8 cellular contexts compared by ENCODE assay signal in genomic region chr7:12211054-12212050, GRCh38. TPM values are rescaled to one million over a fixed set of nuclear protein-coding genes. Genes with fewer than 3 reads are reported as not detected.
DNase-seq lines count a peak whose midpoint lies in the region; ATAC-seq, FAIRE-seq and TF ChIP-seq lines count a peak whose summit lies in the region.

Gene TMEM106B (plus strand): TSS chr7:12211294. CDS start chr7:12214811, 3,517 bp downstream.

- DNase-seq in AG20443 (ENCODE audit: low spot score) (peak; percentile 99), NCI-H446 (lab: John Stamatoyannopoulos, UW) (peak; percentile 94 to 98), chondrocyte (ENCODE audit: low spot score) (peak; percentile 99), kidney (peak; percentile 99)
- peak; percentile 93 to 94 for DNase-seq in activated CD4-positive, alpha-beta T cell treated with anti-CD3 and anti-CD28 coated beads for 24 hours (ENCODE audit: low read depth in 2 of 2)
- DNase-seq in stimulated activated CD4-positive, alpha-beta T cell treated with anti-CD3 and anti-CD28 coated beads, Interleukin-15, amount 100 ng/mL, for 24 hours: peak; percentile 98

- H3K9me3 Mint-ChIP-seq in chondrocyte (ENCODE audit: low read depth): no peaks in the 10 kb centered on the region

- TF ChIP-seq CTCF in chondrocyte (IDR thresholded peaks at IDR 0.05) (peak; percentile 49), kidney (IDR thresholded peaks at IDR 0.05; ENCODE audit: borderline replicate concordance, extremely low read depth, insufficient read depth) (no peak)

- no peaks in the 10 kb centered on the region for H3K9me3 ChIP-seq in kidney (ENCODE audit: control insufficient read depth in 1 of 2, low read length in 2 of 2)

- peak within 1 kb of the TSS; percentile 95 to 100 for H3K4me3 ChIP-seq in kidney (ENCODE audit: low read length in 2 of 2)

- H3K36me3 ChIP-seq in kidney (ENCODE audit: control insufficient read depth in 1 of 2, insufficient read depth in 2 of 2, low read length in 2 of 2): peaks cover 0 to 5% of the 10 kb centered on the region in 2 donors

- H3K36me3 Mint-ChIP-seq in chondrocyte (ENCODE audit: low read depth): peaks cover 4% of the 10 kb centered on the region

- H3K27me3 Mint-ChIP-seq in chondrocyte (ENCODE audit: low read depth): peaks cover 21% of the 10 kb centered on the region

- H3K4me1 Mint-ChIP-seq in chondrocyte (ENCODE audit: low read depth): peaks cover 20% of the 10 kb centered on the region

- ATAC-seq in GM19035 (IDR thresholded peaks at IDR 0.05; ENCODE audit: unreplicated experiment) (peak; percentile 96), HG03354 (IDR thresholded peaks at IDR 0.05; ENCODE audit: poor library complexity, severe bottlenecking, unreplicated experiment) (peak; percentile 95)

- H3K27ac ChIP-seq in kidney (ENCODE audit: low read depth in 2 of 2, low read length in 2 of 2): peak within 1 kb of the TSS; percentile 98 to 100

- peaks cover 0 to 3% of the 10 kb centered on the region in 2 donors for H3K4me1 ChIP-seq in kidney (ENCODE audit: control insufficient read depth in 1 of 2, insufficient read depth in 1 of 2, low read depth in 1 of 2, low read length in 2 of 2)

- no peak for FAIRE-seq in kidney (lab: Jason Lieb, UNC)

- H3K9ac ChIP-seq in kidney (ENCODE audit: low read length in 2 of 2): peak within 1 kb of the TSS; percentile 99 to 100

- intact Hi-C loops in kidney (cut with DNase I): no loop called here

- peak within 1 kb of the TSS; percentile 96 for H3K27ac Mint-ChIP-seq in chondrocyte (ENCODE audit: unreplicated experiment)

- peak within 1 kb of the TSS; percentile 92 for H3K4me3 Mint-ChIP-seq in chondrocyte (ENCODE audit: unreplicated experiment)

RNA-seq across cellular contexts. Expression of gene TMEM106B, which starts in this region (rescaled TPM):
- total RNA-seq in chondrocyte (45.5 to 56.7 TPM (median 47.8 TPM) in 3 replicates), kidney (50.2 TPM)
- 21.1 TPM for polyA plus RNA-seq in kidney (ENCODE audit: insufficient read depth, low read depth, low replicate concordance)

Comparison
In these comparisons a context has a peak if more than half of its experiments do, and no peak if none do; other contexts are left out.
1. Peak in every context shown above with its lines: DNase-seq, ATAC-seq, H3K4me3 ChIP-seq and H3K27ac ChIP-seq.